In genomic region chr1:113904292-113904673, GRCh38 we compare ENCODE assay signal across 8 cellular contexts. TPM values are rescaled to one million over a fixed set of nuclear protein-coding genes. Genes with fewer than 3 reads are reported as not detected.
DNase-seq lines count a peak whose midpoint lies in the region; ATAC-seq and TF ChIP-seq lines count a peak whose summit lies in the region.

No MANE protein-coding gene starts in this region.

- H3K4me1 ChIP-seq in cardiac muscle cell (ENCODE audit: low read depth): peaks cover 3% of the 10 kb centered on the region

- peak; percentile 29 for ATAC-seq in GM21619 (IDR thresholded peaks at IDR 0.05; ENCODE audit: unreplicated experiment)
- no peak for ATAC-seq in sciatic nerve

- no peaks in the 10 kb centered on the region for H3K9me3 ChIP-seq in cardiac muscle cell (ENCODE audit: low read depth)

- H3K4me3 ChIP-seq in GM12875 (ENCODE audit: low read depth, low read length) (peak overlapping the region; percentile 75), cardiac muscle cell (peak overlapping the region; percentile 49), skeletal muscle cell (ENCODE audit: low read depth, low read length) (peak overlapping the region; percentile 98)
- peak overlapping the region; percentile 90 for H3K4me3 ChIP-seq in Jurkat, Clone E6-1 (ENCODE audit: low read length)

- H3K36me3 ChIP-seq in cardiac muscle cell: peaks cover 8% of the 10 kb centered on the region

- TF ChIP-seq CTCF in GM12875 (IDR thresholded peaks at IDR 0.05; ENCODE audit: borderline replicate concordance, insufficient read depth, low read depth, low read length): no peak
- TF ChIP-seq CTCF in cardiac muscle cell (IDR thresholded peaks at IDR 0.05; ENCODE audit: low read depth, low read length): no peak

- intact Hi-C loops in sciatic nerve (cut with DNase I): no loop called here

- no peak for DNase-seq in Jurkat, Clone E6-1 (ENCODE audit: low read depth, low spot score)
- DNase-seq in activated CD4-positive, alpha-beta T cell treated with anti-CD3 and anti-CD28 coated beads, Interleukin-2, amount 50 U/mL, for 4 hours: peak; percentile 45 to 51
- DNase-seq in cardiac muscle cell (ENCODE audit: low read depth in 1 of 2, low spot score in 1 of 2): peak in 1 of 2 donors; percentile 58
- no peak for DNase-seq in skeletal muscle cell (ENCODE audit: low read depth)
- no peak for DNase-seq in sciatic nerve (ENCODE audit: low spot score)
- DNase-seq in Ammon's horn (ENCODE audit: low spot score): no peak

- peak overlapping the region; percentile 58 for H3K27ac ChIP-seq in cardiac muscle cell

- H3K27me3 ChIP-seq in cardiac muscle cell: no peaks in the 10 kb centered on the region

RNA-seq across cellular contexts. Expression of gene AP4B1, which starts 0.3 kb away (rescaled TPM):
- 55.8 TPM for polyA plus RNA-seq in Jurkat, Clone E6-1 (2012; ENCODE audit: insufficient read depth, insufficient read length)
- total RNA-seq in cardiac muscle cell (8.8 and 18.8 TPM in 2 replicates), sciatic nerve (21.2 TPM)
- 18.3 and 22.5 TPM in 2 replicates for polyA plus RNA-seq in cardiac muscle cell

RNA-seq across cellular contexts. Expression of gene DCLRE1B, which starts 0.8 kb away (rescaled TPM):
- polyA plus RNA-seq in Jurkat, Clone E6-1 (2012; ENCODE audit: insufficient read depth, insufficient read length): 20.4 TPM
- total RNA-seq in cardiac muscle cell: 5.6 and 6.3 TPM in 2 replicates
- 3.4 and 5.5 TPM in 2 replicates for polyA plus RNA-seq in cardiac muscle cell
- 5.3 TPM for total RNA-seq in sciatic nerve

RNA-seq across cellular contexts. Expression of gene BCL2L15, which starts 16.9 kb away (rescaled TPM):
- polyA plus RNA-seq in Jurkat, Clone E6-1 (2012; ENCODE audit: insufficient read depth, insufficient read length): not detected
- total RNA-seq in cardiac muscle cell (4.5 TPM in 1 of 2 replicates, not detected in the other), sciatic nerve (0.85 TPM)
- polyA plus RNA-seq in cardiac muscle cell: 0.16 TPM in 1 of 2 replicates, not detected in the other

RNA-seq across cellular contexts. Expression of gene HIPK1, which starts 24.8 kb away (rescaled TPM):
- 28.6 TPM for polyA plus RNA-seq in Jurkat, Clone E6-1 (2012; ENCODE audit: insufficient read depth, insufficient read length)
- total RNA-seq in cardiac muscle cell (23.4 and 27.7 TPM in 2 replicates), sciatic nerve (91.2 TPM)
- polyA plus RNA-seq in cardiac muscle cell: 14.1 and 19.3 TPM in 2 replicates

RNA-seq across cellular contexts. Expression of gene PTPN22, which starts 32.8 kb away (rescaled TPM):
- 8.0 TPM for polyA plus RNA-seq in Jurkat, Clone E6-1 (2012; ENCODE audit: insufficient read depth, insufficient read length)
- total RNA-seq in cardiac muscle cell (not detected in 2 replicates), sciatic nerve (4.1 TPM)
- not detected in 2 replicates for polyA plus RNA-seq in cardiac muscle cell

Comparison
In these comparisons a context has a peak if more than half of its experiments do, and no peak if none do; other contexts are left out.
1. DNase-seq: peak in activated CD4-positive, alpha-beta T cell treated with anti-CD3 and anti-CD28 coated beads, Interleukin-2, amount 50 U/mL, for 4 hours (2 of 2); none in Jurkat, Clone E6-1 (single experiment), skeletal muscle cell (single experiment), sciatic nerve (single experiment) and Ammon's horn (single experiment).
2. Peak in every context shown above with its lines, with median percentiles within 50 percentile points of each other: H3K4me3 ChIP-seq.